1 cellular context compared by ENCODE assay signal in genomic region chr19:39444598-39445257, GRCh38.
TF ChIP-seq lines count a peak whose summit lies in the region.

No MANE protein-coding gene starts in this region.

TF ChIP-seq in A549, 52 proteins besides CTCF, POLR2A, EP300 and RAD21 (continued from another document):
- TF ChIP-seq HES2 (IDR thresholded peaks at IDR 0.05): no peak
- no peak for TF ChIP-seq BHLHE40 (IDR thresholded peaks at IDR 0.05; ENCODE audit: low read depth, low read length)
